In the genomic region with DNA sequence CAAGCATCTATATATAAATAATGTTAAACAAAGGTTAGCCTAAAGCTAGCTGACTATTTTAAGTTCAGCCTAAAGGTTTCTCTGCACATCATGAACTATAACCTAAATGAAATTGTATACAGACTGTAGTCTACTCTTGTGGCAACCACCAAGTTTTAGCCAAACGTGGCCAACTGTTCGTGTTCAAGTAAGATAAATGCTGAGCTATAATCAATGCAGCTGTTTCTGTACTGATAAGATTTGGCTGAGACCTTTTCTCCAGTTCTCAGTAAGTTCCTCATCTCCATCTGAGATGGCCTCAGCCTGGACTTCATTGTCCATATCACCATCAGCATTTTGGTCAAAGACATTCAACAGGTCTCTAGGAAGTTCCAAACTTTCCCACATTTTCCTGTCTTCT, we compare ENCODE assay signal across 1 cellular context.
A peak's percentile ranks its signal among the peaks of the same experiment; 100 is the strongest.
TF ChIP-seq lines count a peak whose summit lies in the region.

No MANE protein-coding gene starts in this region.

TF ChIP-seq in K562, 482 proteins besides CTCF, POLR2A, EP300 and RAD21 (continued from another document and continues in another):
- TF ChIP-seq, protein P1, sequence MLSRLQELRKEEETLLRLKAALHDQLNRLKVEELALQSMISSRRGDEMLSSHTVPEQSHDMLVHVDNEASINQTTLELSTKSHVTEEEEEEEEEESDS (CRISPR knock-in tag; IDR thresholded peaks at IDR 0.05): no peak
- TF ChIP-seq NR3C1 (CRISPR knock-in tag; IDR thresholded peaks at IDR 0.05): no peak
- TF ChIP-seq ZNF583 (CRISPR knock-in tag; IDR thresholded peaks at IDR 0.05): no peak
- TF ChIP-seq KDM4B (IDR thresholded peaks at IDR 0.05; ENCODE audit: borderline replicate concordance in 2 of 2, low read depth in 1 of 2): no peak
- peak; percentile 82; the same call in 1 of the 2 replicates for TF ChIP-seq CC2D1A (IDR thresholded peaks at IDR 0.05)
- peak; percentile 75; the same call in 1 of the 2 replicates for TF ChIP-seq BHLHE40 (IDR thresholded peaks at IDR 0.05; ENCODE audit: low read length)
- TF ChIP-seq, protein P2, sequence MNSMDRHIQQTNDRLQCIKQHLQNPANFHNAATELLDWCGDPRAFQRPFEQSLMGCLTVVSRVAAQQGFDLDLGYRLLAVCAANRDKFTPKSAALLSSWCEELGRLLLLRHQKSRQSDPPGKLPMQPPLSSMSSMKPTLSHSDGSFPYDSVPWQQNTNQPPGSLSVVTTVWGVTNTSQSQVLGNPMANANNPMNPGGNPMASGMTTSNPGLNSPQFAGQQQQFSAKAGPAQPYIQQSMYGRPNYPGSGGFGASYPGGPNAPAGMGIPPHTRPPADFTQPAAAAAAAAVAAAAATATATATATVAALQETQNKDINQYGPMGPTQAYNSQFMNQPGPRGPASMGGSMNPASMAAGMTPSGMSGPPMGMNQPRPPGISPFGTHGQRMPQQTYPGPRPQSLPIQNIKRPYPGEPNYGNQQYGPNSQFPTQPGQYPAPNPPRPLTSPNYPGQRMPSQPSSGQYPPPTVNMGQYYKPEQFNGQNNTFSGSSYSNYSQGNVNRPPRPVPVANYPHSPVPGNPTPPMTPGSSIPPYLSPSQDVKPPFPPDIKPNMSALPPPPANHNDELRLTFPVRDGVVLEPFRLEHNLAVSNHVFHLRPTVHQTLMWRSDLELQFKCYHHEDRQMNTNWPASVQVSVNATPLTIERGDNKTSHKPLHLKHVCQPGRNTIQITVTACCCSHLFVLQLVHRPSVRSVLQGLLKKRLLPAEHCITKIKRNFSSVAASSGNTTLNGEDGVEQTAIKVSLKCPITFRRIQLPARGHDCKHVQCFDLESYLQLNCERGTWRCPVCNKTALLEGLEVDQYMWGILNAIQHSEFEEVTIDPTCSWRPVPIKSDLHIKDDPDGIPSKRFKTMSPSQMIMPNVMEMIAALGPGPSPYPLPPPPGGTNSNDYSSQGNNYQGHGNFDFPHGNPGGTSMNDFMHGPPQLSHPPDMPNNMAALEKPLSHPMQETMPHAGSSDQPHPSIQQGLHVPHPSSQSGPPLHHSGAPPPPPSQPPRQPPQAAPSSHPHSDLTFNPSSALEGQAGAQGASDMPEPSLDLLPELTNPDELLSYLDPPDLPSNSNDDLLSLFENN (IDR thresholded peaks at IDR 0.05; ENCODE audit: low read depth in 2 of 2, low read length in 2 of 2): peak in 1 of 2 experiments; percentile 61; a peak in 2 of 4 replicates
- no peak for TF ChIP-seq PCBP2 (IDR thresholded peaks at IDR 0.05; ENCODE audit: low read depth, low read length, poor library complexity, severe bottlenecking)
- TF ChIP-seq SMAD4 (CRISPR knock-in tag; conservative IDR thresholded peaks at IDR 0.05): peak; percentile 73
- TF ChIP-seq MTA2 (IDR thresholded peaks at IDR 0.05; ENCODE audit: low read depth): peak; percentile 90
- TF ChIP-seq RAD51 (IDR thresholded peaks at IDR 0.05; ENCODE audit: borderline replicate concordance, low read depth): peak; percentile 32; the same call in 1 of the 2 replicates
- TF ChIP-seq GTF2E2 (tag; IDR thresholded peaks at IDR 0.05): no peak
- peak; percentile 92 for TF ChIP-seq DPF2 (IDR thresholded peaks at IDR 0.05)
- TF ChIP-seq, protein P3, sequence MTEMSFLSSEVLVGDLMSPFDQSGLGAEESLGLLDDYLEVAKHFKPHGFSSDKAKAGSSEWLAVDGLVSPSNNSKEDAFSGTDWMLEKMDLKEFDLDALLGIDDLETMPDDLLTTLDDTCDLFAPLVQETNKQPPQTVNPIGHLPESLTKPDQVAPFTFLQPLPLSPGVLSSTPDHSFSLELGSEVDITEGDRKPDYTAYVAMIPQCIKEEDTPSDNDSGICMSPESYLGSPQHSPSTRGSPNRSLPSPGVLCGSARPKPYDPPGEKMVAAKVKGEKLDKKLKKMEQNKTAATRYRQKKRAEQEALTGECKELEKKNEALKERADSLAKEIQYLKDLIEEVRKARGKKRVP (CRISPR knock-in tag; IDR thresholded peaks at IDR 0.05): no peak
- no peak for TF ChIP-seq SMARCB1 (IDR thresholded peaks at IDR 0.05; ENCODE audit: insufficient read length, low read depth)
- TF ChIP-seq HDAC2 (IDR thresholded peaks at IDR 0.05): peak; percentile 80; the same call in 1 of the 2 replicates
- no peak for TF ChIP-seq ZEB2 (IDR thresholded peaks at IDR 0.05)
- peak; percentile 91 to 92 for TF ChIP-seq KDM1A (IDR thresholded peaks at IDR 0.05)
- no peak for TF ChIP-seq FUS (optimal IDR thresholded peaks at IDR 0.05; ENCODE audit: low read depth, low read length)
- TF ChIP-seq FOXM1 (IDR thresholded peaks at IDR 0.05; ENCODE audit: low read depth): peak; percentile 88
- TF ChIP-seq FOXM1 (CRISPR knock-in tag; IDR thresholded peaks at IDR 0.05; ENCODE audit: low read depth): no peak
- peak; percentile 82 for TF ChIP-seq NFIC (IDR thresholded peaks at IDR 0.05)
- TF ChIP-seq MIER1 (IDR thresholded peaks at IDR 0.05; ENCODE audit: low read depth): no peak
- TF ChIP-seq ZNF384 (IDR thresholded peaks at IDR 0.05; ENCODE audit: low read depth, low read length): no peak
- no peak for TF ChIP-seq PREB (CRISPR knock-in tag; IDR thresholded peaks at IDR 0.05)
- no peak for TF ChIP-seq EWSR1 (IDR thresholded peaks at IDR 0.05; ENCODE audit: borderline replicate concordance, low read depth, partially characterized antibody)
- no peak for TF ChIP-seq ZFP36 (IDR thresholded peaks at IDR 0.05; ENCODE audit: low read depth, low read length, partially characterized antibody)
- TF ChIP-seq ZNF75A (CRISPR knock-in tag; IDR thresholded peaks at IDR 0.05): no peak
- peak; percentile 96 for TF ChIP-seq TEAD4 (IDR thresholded peaks at IDR 0.05; ENCODE audit: low read length)
- TF ChIP-seq TEAD4 (CRISPR knock-in tag; IDR thresholded peaks at IDR 0.05; ENCODE audit: borderline replicate concordance): no peak
- TF ChIP-seq POLR2AphosphoS5 (IDR thresholded peaks at IDR 0.05; ENCODE audit: control insufficient read depth, insufficient read depth, low read depth, low read length): peak; percentile 79
- peak; percentile 38; the same call in 1 of the 2 replicates for TF ChIP-seq MYNN (IDR thresholded peaks at IDR 0.05)
- no peak for TF ChIP-seq MYNN (CRISPR knock-in tag; IDR thresholded peaks at IDR 0.05)
- TF ChIP-seq SMAD3 (CRISPR knock-in tag; conservative IDR thresholded peaks at IDR 0.05): 0 out of 2 replicates have a peak, but pooled peaks have one; percentile 20
- peak; percentile 96 for TF ChIP-seq CBFA2T3 (IDR thresholded peaks at IDR 0.05)
- TF ChIP-seq ESRRB (CRISPR knock-in tag; IDR thresholded peaks at IDR 0.05; ENCODE audit: borderline replicate concordance): no peak
- peak; percentile 82 to 91; a peak in 3 of 4 replicates for TF ChIP-seq RCOR1 (IDR thresholded peaks at IDR 0.05; ENCODE audit: borderline replicate concordance in 1 of 2, low read depth in 2 of 2, low read length in 2 of 2)
- TF ChIP-seq ZBTB9 (CRISPR knock-in tag; IDR thresholded peaks at IDR 0.05): no peak
- no peak for TF ChIP-seq KLF6 (CRISPR knock-in tag; IDR thresholded peaks at IDR 0.05; ENCODE audit: borderline replicate concordance)
- TF ChIP-seq ARID1B (IDR thresholded peaks at IDR 0.05): peak; percentile 97
- peak; percentile 90 for TF ChIP-seq KLF16 (IDR thresholded peaks at IDR 0.05)
- no peak for TF ChIP-seq ZNF253 (CRISPR knock-in tag; conservative IDR thresholded peaks at IDR 0.05)
- no peak for TF ChIP-seq ZNF551 (CRISPR knock-in tag; IDR thresholded peaks at IDR 0.05)
- TF ChIP-seq PHB2 (IDR thresholded peaks at IDR 0.05; ENCODE audit: low read depth): peak; percentile 73
- peak; percentile 85 for TF ChIP-seq HDAC3 (IDR thresholded peaks at IDR 0.05; ENCODE audit: borderline replicate concordance, partially characterized antibody)
- TF ChIP-seq MTA3 (IDR thresholded peaks at IDR 0.05; ENCODE audit: borderline replicate concordance): 0 out of 2 replicates have a peak, but pooled peaks have one; percentile 54
- peak; percentile 93 for TF ChIP-seq CBFA2T2 (conservative IDR thresholded peaks at IDR 0.05)
- no peak for TF ChIP-seq AFF4 (CRISPR knock-in tag; IDR thresholded peaks at IDR 0.05)
- TF ChIP-seq TBL1XR1 (IDR thresholded peaks at IDR 0.05; ENCODE audit: low read length in 2 of 2): peak in 1 of 2 experiments; percentile 85; a peak in 2 of 4 replicates
- TF ChIP-seq SRF (CRISPR knock-in tag; IDR thresholded peaks at IDR 0.05): no peak
- peak; percentile 92 for TF ChIP-seq PML (IDR thresholded peaks at IDR 0.05; ENCODE audit: low read length)
- TF ChIP-seq ZNF766 (CRISPR knock-in tag; conservative IDR thresholded peaks at IDR 0.05): peak; percentile 69
- TF ChIP-seq SIN3B (IDR thresholded peaks at IDR 0.05; ENCODE audit: low read depth): no peak
- TF ChIP-seq ZNF212 (CRISPR knock-in tag; IDR thresholded peaks at IDR 0.05): no peak
- peak; percentile 88 for TF ChIP-seq STAT5A (IDR thresholded peaks at IDR 0.05; ENCODE audit: borderline replicate concordance, low read length)
- TF ChIP-seq SMARCE1 (IDR thresholded peaks at IDR 0.05): peak; percentile 94
- TF ChIP-seq MTA1 (IDR thresholded peaks at IDR 0.05; ENCODE audit: borderline replicate concordance): 0 out of 2 replicates have a peak, but pooled peaks have one; percentile 39
- peak; percentile 93 for TF ChIP-seq NCOR1 (IDR thresholded peaks at IDR 0.05)
- TF ChIP-seq FOXJ2 (tag; IDR thresholded peaks at IDR 0.05): peak; percentile 41; the same call in 1 of the 2 replicates
- TF ChIP-seq SAFB (IDR thresholded peaks at IDR 0.05; ENCODE audit: borderline replicate concordance, low read depth, low read length): no peak
- peak; percentile 75 for TF ChIP-seq TCF3 (CRISPR knock-in tag; IDR thresholded peaks at IDR 0.05)
- TF ChIP-seq SMARCC2 (IDR thresholded peaks at IDR 0.05; ENCODE audit: low read depth): peak; percentile 81; the same call in 1 of the 2 replicates
- TF ChIP-seq IRF2 (CRISPR knock-in tag; IDR thresholded peaks at IDR 0.05): no peak
- no peak for TF ChIP-seq ZZZ3 (IDR thresholded peaks at IDR 0.05)
- peak; percentile 96 for TF ChIP-seq TAL1 (IDR thresholded peaks at IDR 0.05)
- TF ChIP-seq ZNF12 (CRISPR knock-in tag; IDR thresholded peaks at IDR 0.05): no peak
- TF ChIP-seq ZNF639 (CRISPR knock-in tag; conservative IDR thresholded peaks at IDR 0.05 in 1 of 2, IDR thresholded peaks at IDR 0.05 in 1 of 2): 0 out of 4 replicates have a peak, but pooled peaks of 1 of the 2 experiments have one; percentile 31
- TF ChIP-seq BCOR (IDR thresholded peaks at IDR 0.05): peak; percentile 16; the same call in 1 of the 2 replicates
- peak in 1 of 2 experiments; percentile 38; a peak in 1 of 4 replicates for TF ChIP-seq TEAD1 (CRISPR knock-in tag; IDR thresholded peaks at IDR 0.05)
- peak; percentile 56; the same call in 1 of the 2 replicates for TF ChIP-seq LEF1 (IDR thresholded peaks at IDR 0.05)
- peak in 1 of 2 experiments; percentile 90; a peak in 3 of 4 replicates for TF ChIP-seq HDAC1 (IDR thresholded peaks at IDR 0.05)
